In the genomic region with DNA sequence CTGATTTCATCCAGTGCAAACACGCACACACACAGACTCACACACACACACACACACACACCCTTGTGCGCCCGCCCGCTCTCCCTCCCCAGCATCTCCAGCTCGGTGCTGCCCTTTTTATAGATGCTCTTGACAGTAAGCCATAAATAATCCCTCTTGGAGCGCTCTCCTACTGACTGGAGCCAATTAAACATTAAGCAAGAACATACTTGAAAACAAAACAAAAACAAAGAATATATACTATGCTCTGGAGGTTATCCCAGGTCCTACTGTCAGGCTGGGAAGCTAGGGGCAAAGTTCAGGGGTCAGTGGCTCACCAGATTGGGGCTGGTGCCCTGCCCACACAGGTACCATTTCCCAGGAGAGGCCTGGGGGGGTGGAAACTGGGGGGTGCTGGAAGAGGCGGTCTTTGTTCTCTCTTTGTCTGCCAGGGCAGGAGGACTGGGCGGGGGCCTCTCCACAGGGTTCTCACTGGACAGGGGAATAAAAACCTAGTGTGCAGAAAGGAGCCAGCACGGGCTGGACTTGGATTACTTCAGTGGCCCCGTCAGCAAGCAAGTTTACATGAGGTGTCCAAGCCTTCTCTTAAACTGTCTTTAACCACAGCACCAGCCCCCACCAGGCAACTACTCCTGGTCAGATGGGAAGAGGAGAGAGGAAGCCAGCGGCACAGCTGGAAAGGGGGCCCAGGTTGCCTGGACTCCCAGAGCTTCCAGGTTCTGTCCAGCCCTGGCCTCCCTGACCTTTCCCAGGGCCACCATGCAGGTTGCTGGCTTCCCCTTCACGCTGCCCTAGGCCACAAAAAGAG, we compare ENCODE assay signal across 1 cellular context.
TF ChIP-seq lines count a peak whose summit lies in the region.

No MANE protein-coding gene starts in this region.

TF ChIP-seq in HepG2, 621 proteins besides CTCF, POLR2A, EP300 and RAD21 (continued from another document and continues in another):
- TF ChIP-seq, protein P1, sequence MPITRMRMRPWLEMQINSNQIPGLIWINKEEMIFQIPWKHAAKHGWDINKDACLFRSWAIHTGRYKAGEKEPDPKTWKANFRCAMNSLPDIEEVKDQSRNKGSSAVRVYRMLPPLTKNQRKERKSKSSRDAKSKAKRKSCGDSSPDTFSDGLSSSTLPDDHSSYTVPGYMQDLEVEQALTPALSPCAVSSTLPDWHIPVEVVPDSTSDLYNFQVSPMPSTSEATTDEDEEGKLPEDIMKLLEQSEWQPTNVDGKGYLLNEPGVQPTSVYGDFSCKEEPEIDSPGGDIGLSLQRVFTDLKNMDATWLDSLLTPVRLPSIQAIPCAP (CRISPR knock-in tag; IDR thresholded peaks at IDR 0.05; ENCODE audit: low read depth): no peak
- TF ChIP-seq ZNF317 (CRISPR knock-in tag; IDR thresholded peaks at IDR 0.05) (0 out of 2 replicates have a peak, but pooled peaks have one; percentile 24), ZNF629 (CRISPR knock-in tag; conservative IDR thresholded peaks at IDR 0.05) (no peak), HMG20A (CRISPR knock-in tag; IDR thresholded peaks at IDR 0.05; ENCODE audit: borderline replicate concordance) (no peak), ATM (IDR thresholded peaks at IDR 0.05; ENCODE audit: borderline replicate concordance) (no peak), ZNF24 (IDR thresholded peaks at IDR 0.05) (no peak), ZBTB3 (CRISPR knock-in tag; IDR thresholded peaks at IDR 0.05; ENCODE audit: borderline replicate concordance, low read depth) (peak; percentile 85; the same call in 1 of the 2 replicates), ARNTL (CRISPR knock-in tag; IDR thresholded peaks at IDR 0.05) (0 out of 2 replicates have a peak, but pooled peaks have one; percentile 70), U2AF2 (IDR thresholded peaks at IDR 0.05; ENCODE audit: low read depth, low read length) (no peak), CCAR2 (optimal IDR thresholded peaks at IDR 0.05; ENCODE audit: low read depth, low read length) (peak; percentile 25), TARDBP (CRISPR knock-in tag; IDR thresholded peaks at IDR 0.05) (peak; percentile 50; the same call in 1 of the 2 replicates), ZNF792 (CRISPR knock-in tag; IDR thresholded peaks at IDR 0.05) (no peak), GTF3A (CRISPR knock-in tag; conservative IDR thresholded peaks at IDR 0.05) (no peak), ATAD3A (CRISPR knock-in tag; IDR thresholded peaks at IDR 0.05) (no peak), ZBTB42 (CRISPR knock-in tag; IDR thresholded peaks at IDR 0.05) (0 out of 2 replicates have a peak, but pooled peaks have one; percentile 14), ISL2 (CRISPR knock-in tag; IDR thresholded peaks at IDR 0.05) (0 out of 2 replicates have a peak, but pooled peaks have one; percentile 43), PHF8 (CRISPR knock-in tag; IDR thresholded peaks at IDR 0.05) (0 out of 2 replicates have a peak, but pooled peaks have one; percentile 20), GLI4 (CRISPR knock-in tag; IDR thresholded peaks at IDR 0.05; ENCODE audit: borderline replicate concordance) (no peak), HHEX (CRISPR knock-in tag; IDR thresholded peaks at IDR 0.05) (no peak), PHB2 (IDR thresholded peaks at IDR 0.05; ENCODE audit: partially characterized antibody) (no peak)
- TF ChIP-seq, protein P2, sequence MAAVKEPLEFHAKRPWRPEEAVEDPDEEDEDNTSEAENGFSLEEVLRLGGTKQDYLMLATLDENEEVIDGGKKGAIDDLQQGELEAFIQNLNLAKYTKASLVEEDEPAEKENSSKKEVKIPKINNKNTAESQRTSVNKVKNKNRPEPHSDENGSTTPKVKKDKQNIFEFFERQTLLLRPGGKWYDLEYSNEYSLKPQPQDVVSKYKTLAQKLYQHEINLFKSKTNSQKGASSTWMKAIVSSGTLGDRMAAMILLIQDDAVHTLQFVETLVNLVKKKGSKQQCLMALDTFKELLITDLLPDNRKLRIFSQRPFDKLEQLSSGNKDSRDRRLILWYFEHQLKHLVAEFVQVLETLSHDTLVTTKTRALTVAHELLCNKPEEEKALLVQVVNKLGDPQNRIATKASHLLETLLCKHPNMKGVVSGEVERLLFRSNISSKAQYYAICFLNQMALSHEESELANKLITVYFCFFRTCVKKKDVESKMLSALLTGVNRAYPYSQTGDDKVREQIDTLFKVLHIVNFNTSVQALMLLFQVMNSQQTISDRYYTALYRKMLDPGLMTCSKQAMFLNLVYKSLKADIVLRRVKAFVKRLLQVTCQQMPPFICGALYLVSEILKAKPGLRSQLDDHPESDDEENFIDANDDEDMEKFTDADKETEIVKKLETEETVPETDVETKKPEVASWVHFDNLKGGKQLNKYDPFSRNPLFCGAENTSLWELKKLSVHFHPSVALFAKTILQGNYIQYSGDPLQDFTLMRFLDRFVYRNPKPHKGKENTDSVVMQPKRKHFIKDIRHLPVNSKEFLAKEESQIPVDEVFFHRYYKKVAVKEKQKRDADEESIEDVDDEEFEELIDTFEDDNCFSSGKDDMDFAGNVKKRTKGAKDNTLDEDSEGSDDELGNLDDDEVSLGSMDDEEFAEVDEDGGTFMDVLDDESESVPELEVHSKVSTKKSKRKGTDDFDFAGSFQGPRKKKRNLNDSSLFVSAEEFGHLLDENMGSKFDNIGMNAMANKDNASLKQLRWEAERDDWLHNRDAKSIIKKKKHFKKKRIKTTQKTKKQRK (IDR thresholded peaks at IDR 0.05; ENCODE audit: low read length): no peak
- TF ChIP-seq, protein P3, sequence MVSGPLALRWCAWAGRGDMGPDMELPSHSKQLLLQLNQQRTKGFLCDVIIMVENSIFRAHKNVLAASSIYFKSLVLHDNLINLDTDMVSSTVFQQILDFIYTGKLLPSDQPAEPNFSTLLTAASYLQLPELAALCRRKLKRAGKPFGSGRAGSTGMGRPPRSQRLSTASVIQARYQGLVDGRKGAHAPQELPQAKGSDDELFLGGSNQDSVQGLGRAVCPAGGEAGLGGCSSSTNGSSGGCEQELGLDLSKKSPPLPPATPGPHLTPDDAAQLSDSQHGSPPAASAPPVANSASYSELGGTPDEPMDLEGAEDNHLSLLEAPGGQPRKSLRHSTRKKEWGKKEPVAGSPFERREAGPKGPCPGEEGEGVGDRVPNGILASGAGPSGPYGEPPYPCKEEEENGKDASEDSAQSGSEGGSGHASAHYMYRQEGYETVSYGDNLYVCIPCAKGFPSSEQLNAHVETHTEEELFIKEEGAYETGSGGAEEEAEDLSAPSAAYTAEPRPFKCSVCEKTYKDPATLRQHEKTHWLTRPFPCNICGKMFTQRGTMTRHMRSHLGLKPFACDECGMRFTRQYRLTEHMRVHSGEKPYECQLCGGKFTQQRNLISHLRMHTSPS (CRISPR knock-in tag; IDR thresholded peaks at IDR 0.05; ENCODE audit: low read depth): peak; percentile 82
- TF ChIP-seq, protein P4, sequence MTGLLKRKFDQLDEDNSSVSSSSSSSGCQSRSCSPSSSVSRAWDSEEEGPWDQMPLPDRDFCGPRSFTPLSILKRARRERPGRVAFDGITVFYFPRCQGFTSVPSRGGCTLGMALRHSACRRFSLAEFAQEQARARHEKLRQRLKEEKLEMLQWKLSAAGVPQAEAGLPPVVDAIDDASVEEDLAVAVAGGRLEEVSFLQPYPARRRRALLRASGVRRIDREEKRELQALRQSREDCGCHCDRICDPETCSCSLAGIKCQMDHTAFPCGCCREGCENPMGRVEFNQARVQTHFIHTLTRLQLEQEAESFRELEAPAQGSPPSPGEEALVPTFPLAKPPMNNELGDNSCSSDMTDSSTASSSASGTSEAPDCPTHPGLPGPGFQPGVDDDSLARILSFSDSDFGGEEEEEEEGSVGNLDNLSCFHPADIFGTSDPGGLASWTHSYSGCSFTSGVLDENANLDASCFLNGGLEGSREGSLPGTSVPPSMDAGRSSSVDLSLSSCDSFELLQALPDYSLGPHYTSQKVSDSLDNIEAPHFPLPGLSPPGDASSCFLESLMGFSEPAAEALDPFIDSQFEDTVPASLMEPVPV (CRISPR knock-in tag; IDR thresholded peaks at IDR 0.05): 0 out of 2 replicates have a peak, but pooled peaks have one; percentile 20
- TF ChIP-seq, protein P5, sequence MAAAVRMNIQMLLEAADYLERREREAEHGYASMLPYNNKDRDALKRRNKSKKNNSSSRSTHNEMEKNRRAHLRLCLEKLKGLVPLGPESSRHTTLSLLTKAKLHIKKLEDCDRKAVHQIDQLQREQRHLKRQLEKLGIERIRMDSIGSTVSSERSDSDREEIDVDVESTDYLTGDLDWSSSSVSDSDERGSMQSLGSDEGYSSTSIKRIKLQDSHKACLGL (CRISPR knock-in tag; IDR thresholded peaks at IDR 0.05): no peak
- TF ChIP-seq, protein P6, sequence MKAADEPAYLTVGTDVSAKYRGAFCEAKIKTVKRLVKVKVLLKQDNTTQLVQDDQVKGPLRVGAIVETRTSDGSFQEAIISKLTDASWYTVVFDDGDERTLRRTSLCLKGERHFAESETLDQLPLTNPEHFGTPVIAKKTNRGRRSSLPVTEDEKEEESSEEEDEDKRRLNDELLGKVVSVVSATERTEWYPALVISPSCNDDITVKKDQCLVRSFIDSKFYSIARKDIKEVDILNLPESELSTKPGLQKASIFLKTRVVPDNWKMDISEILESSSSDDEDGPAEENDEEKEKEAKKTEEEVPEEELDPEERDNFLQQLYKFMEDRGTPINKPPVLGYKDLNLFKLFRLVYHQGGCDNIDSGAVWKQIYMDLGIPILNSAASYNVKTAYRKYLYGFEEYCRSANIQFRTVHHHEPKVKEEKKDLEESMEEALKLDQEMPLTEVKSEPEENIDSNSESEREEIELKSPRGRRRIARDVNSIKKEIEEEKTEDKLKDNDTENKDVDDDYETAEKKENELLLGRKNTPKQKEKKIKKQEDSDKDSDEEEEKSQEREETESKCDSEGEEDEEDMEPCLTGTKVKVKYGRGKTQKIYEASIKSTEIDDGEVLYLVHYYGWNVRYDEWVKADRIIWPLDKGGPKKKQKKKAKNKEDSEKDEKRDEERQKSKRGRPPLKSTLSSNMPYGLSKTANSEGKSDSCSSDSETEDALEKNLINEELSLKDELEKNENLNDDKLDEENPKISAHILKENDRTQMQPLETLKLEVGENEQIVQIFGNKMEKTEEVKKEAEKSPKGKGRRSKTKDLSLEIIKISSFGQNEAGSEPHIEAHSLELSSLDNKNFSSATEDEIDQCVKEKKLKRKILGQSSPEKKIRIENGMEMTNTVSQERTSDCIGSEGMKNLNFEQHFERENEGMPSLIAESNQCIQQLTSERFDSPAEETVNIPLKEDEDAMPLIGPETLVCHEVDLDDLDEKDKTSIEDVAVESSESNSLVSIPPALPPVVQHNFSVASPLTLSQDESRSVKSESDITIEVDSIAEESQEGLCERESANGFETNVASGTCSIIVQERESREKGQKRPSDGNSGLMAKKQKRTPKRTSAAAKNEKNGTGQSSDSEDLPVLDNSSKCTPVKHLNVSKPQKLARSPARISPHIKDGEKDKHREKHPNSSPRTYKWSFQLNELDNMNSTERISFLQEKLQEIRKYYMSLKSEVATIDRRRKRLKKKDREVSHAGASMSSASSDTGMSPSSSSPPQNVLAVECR (CRISPR knock-in tag; IDR thresholded peaks at IDR 0.05; ENCODE audit: borderline replicate concordance): peak; percentile 44; the same call in 1 of the 2 replicates
- TF ChIP-seq, protein P7, sequence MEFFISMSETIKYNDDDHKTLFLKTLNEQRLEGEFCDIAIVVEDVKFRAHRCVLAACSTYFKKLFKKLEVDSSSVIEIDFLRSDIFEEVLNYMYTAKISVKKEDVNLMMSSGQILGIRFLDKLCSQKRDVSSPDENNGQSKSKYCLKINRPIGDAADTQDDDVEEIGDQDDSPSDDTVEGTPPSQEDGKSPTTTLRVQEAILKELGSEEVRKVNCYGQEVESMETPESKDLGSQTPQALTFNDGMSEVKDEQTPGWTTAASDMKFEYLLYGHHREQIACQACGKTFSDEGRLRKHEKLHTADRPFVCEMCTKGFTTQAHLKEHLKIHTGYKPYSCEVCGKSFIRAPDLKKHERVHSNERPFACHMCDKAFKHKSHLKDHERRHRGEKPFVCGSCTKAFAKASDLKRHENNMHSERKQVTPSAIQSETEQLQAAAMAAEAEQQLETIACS (CRISPR knock-in tag; IDR thresholded peaks at IDR 0.05): no peak
- TF ChIP-seq, protein P8, sequence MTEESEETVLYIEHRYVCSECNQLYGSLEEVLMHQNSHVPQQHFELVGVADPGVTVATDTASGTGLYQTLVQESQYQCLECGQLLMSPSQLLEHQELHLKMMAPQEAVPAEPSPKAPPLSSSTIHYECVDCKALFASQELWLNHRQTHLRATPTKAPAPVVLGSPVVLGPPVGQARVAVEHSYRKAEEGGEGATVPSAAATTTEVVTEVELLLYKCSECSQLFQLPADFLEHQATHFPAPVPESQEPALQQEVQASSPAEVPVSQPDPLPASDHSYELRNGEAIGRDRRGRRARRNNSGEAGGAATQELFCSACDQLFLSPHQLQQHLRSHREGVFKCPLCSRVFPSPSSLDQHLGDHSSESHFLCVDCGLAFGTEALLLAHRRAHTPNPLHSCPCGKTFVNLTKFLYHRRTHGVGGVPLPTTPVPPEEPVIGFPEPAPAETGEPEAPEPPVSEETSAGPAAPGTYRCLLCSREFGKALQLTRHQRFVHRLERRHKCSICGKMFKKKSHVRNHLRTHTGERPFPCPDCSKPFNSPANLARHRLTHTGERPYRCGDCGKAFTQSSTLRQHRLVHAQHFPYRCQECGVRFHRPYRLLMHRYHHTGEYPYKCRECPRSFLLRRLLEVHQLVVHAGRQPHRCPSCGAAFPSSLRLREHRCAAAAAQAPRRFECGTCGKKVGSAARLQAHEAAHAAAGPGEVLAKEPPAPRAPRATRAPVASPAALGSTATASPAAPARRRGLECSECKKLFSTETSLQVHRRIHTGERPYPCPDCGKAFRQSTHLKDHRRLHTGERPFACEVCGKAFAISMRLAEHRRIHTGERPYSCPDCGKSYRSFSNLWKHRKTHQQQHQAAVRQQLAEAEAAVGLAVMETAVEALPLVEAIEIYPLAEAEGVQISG (CRISPR knock-in tag; IDR thresholded peaks at IDR 0.05): peak; percentile 49
- TF ChIP-seq, protein P9, sequence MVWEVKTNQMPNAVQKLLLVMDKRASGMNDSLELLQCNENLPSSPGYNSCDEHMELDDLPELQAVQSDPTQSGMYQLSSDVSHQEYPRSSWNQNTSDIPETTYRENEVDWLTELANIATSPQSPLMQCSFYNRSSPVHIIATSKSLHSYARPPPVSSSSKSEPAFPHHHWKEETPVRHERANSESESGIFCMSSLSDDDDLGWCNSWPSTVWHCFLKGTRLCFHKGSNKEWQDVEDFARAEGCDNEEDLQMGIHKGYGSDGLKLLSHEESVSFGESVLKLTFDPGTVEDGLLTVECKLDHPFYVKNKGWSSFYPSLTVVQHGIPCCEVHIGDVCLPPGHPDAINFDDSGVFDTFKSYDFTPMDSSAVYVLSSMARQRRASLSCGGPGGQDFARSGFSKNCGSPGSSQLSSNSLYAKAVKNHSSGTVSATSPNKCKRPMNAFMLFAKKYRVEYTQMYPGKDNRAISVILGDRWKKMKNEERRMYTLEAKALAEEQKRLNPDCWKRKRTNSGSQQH (CRISPR knock-in tag; IDR thresholded peaks at IDR 0.05; ENCODE audit: low read depth): no peak
- TF ChIP-seq, protein P10, sequence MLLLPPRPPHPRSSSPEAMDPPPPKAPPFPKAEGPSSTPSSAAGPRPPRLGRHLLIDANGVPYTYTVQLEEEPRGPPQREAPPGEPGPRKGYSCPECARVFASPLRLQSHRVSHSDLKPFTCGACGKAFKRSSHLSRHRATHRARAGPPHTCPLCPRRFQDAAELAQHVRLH (CRISPR knock-in tag; IDR thresholded peaks at IDR 0.05; ENCODE audit: borderline replicate concordance, low read depth): 0 out of 2 replicates have a peak, but pooled peaks have one; percentile 18
- TF ChIP-seq, protein P11, sequence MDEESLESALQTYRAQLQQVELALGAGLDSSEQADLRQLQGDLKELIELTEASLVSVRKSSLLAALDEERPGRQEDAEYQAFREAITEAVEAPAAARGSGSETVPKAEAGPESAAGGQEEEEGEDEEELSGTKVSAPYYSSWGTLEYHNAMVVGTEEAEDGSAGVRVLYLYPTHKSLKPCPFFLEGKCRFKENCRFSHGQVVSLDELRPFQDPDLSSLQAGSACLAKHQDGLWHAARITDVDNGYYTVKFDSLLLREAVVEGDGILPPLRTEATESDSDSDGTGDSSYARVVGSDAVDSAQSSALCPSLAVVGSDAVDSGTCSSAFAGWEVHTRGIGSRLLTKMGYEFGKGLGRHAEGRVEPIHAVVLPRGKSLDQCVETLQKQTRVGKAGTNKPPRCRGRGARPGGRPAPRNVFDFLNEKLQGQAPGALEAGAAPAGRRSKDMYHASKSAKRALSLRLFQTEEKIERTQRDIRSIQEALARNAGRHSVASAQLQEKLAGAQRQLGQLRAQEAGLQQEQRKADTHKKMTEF (CRISPR knock-in tag; IDR thresholded peaks at IDR 0.05): peak; percentile 53; the same call in 1 of the 2 replicates
